5 cellular contexts compared by ENCODE assay signal in genomic region chr9:135176284-135176683, GRCh38.
"Had no signal": no experiment of that assay in that cellular context is flagged by ENCODE, and none has a peak within 500 bp of the region (broad histone marks: within the 10 kb centered on the region; RNA-seq: fewer than 3 reads in every experiment).

No MANE protein-coding gene starts in this region.

- H3K27ac ChIP-seq: HL-60 had no signal

- H3K4me3 ChIP-seq: K562 had no signal

- DNase-seq: IMR-90, KBM-7, KG1 had no signal
